In the genomic region with DNA sequence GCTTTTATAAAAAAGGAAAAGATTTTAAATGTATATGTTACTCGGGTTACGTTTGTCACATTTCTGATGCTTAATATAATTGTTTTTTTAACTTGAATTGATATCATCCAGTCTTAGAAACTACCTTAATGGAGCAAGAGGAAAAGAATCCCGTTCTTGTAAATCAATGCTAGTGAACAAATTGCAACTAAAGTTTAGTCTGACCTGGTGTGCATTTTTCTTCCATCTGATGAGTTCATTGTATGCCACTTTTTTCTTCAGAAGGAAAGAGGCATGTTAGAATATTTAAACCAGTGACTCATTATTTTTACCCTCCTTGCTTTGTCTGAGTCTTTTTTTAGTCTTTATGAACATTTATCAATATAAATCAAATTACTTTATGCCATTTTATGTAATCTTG, we compare ENCODE assay signal across 8 cellular contexts. TPM values are rescaled to one million over a fixed set of nuclear protein-coding genes. Genes with fewer than 3 reads are reported as not detected.
DNase-seq lines count a peak whose midpoint lies in the region; ATAC-seq and TF ChIP-seq lines count a peak whose summit lies in the region.

No MANE protein-coding gene starts in this region.

- no peaks in the 10 kb centered on the region for H3K36me3 ChIP-seq in iPS-15b (ENCODE audit: control insufficient read depth, insufficient read depth, low read length)

- peaks cover 48% of the 10 kb centered on the region for H3K4me1 Mint-ChIP-seq in activated CD8-positive, alpha-beta T cell treated with anti-CD3 and anti-CD28 coated beads for 36 hours (ENCODE audit: low read depth)
- H3K4me1 Mint-ChIP-seq in stimulated activated naive B cell treated with anti-CD40 and anti-IgM and Interleukin-4, amounts not matched to agents 10 μg/mL and 1 μg/mL and 100 μg/mL, for 72 hours: peaks cover 21 to 28% of the 10 kb centered on the region in 2 donors

- peaks cover 5% of the 10 kb centered on the region for H3K27me3 Mint-ChIP-seq in activated CD8-positive, alpha-beta T cell treated with anti-CD3 and anti-CD28 coated beads for 36 hours
- H3K27me3 Mint-ChIP-seq in stimulated activated naive B cell treated with anti-CD40 and anti-IgM and Interleukin-4, amounts not matched to agents 10 μg/mL and 1 μg/mL and 100 μg/mL, for 72 hours: no peaks in the 10 kb centered on the region

- no peak for TF ChIP-seq CTCF in activated CD8-positive, alpha-beta T cell treated with anti-CD3 and anti-CD28 coated beads for 36 hours (IDR thresholded peaks at IDR 0.05)

- CTCF ChIA-PET in activated CD8-positive, alpha-beta T cell treated with anti-CD3 and anti-CD28 coated beads for 36 hours (lab: Charles Lee): interaction anchor here (0.9 to 18.5 kb wide), 6 partner anchors 12 to 598 kb away, joined by 3 to 246 read pairs (median 6); no protein-coding TSS in a partner anchor

- DNase-seq in DMS53 (lab: John Stamatoyannopoulos, UW) (peak; percentile 45), DMS53 treated with DMSO at 0.1 percent for 48 hours (lab: John Stamatoyannopoulos, UW; ENCODE audit: unreplicated experiment) (no peak), NCI-H2171 (lab: John Stamatoyannopoulos, UW) (no peak), NOMO-1 treated with DMSO at 0.1 percent for 48 hours (lab: John Stamatoyannopoulos, UW; ENCODE audit: unreplicated experiment) (no peak), GF-D8 (lab: John Stamatoyannopoulos, UW) (no peak)
- DNase-seq in activated CD8-positive, alpha-beta T cell treated with anti-CD3 and anti-CD28 coated beads for 36 hours: no peak
- DNase-seq in stimulated activated naive B cell treated with anti-CD40 and anti-IgM and Interleukin-4, amounts not matched to agents 10 μg/mL and 1 μg/mL and 100 μg/mL, for 72 hours: no peak

- intact Hi-C loops in activated CD8-positive, alpha-beta T cell treated with anti-CD3 and anti-CD28 coated beads for 36 hours (cut with micrococcal nuclease): loop anchor here (2.0 to 5.0 kb wide), 2 partner anchors 105 to 182 kb away; no protein-coding TSS in a partner anchor

- peak overlapping the region; percentile 50 for H3K4me3 Mint-ChIP-seq in activated CD8-positive, alpha-beta T cell treated with anti-CD3 and anti-CD28 coated beads for 36 hours
- peak overlapping the region; percentile 93 to 95 for H3K4me3 Mint-ChIP-seq in stimulated activated naive B cell treated with anti-CD40 and anti-IgM and Interleukin-4, amounts not matched to agents 10 μg/mL and 1 μg/mL and 100 μg/mL, for 72 hours

- ATAC-seq in activated CD8-positive, alpha-beta T cell treated with anti-CD3 and anti-CD28 coated beads for 36 hours: peak; percentile 12
- no peak for ATAC-seq in stimulated activated naive B cell treated with anti-CD40 and anti-IgM and Interleukin-4, amounts not matched to agents 10 μg/mL and 1 μg/mL and 100 μg/mL, for 72 hours (replicated peaks)

- H3K27ac Mint-ChIP-seq in activated CD8-positive, alpha-beta T cell treated with anti-CD3 and anti-CD28 coated beads for 36 hours: peak overlapping the region; percentile 7
- no peak overlapping the region for H3K27ac Mint-ChIP-seq in stimulated activated naive B cell treated with anti-CD40 and anti-IgM and Interleukin-4, amounts not matched to agents 10 μg/mL and 1 μg/mL and 100 μg/mL, for 72 hours

- POLR2A ChIA-PET in activated CD8-positive, alpha-beta T cell treated with anti-CD3 and anti-CD28 coated beads for 36 hours (lab: Charles Lee): interaction anchor here (1.0 to 1.4 kb wide), 3 partner anchors 102 to 182 kb away, joined by 3 to 4 read pairs (median 3); no protein-coding TSS in a partner anchor

- H3K4me1 ChIP-seq in iPS-15b (ENCODE audit: control insufficient read depth, insufficient read depth, low read length): peaks cover 15% of the 10 kb centered on the region

- H3K9ac ChIP-seq in iPS-15b (ENCODE audit: low read depth, low read length): no peak overlapping the region

- H3K27me3 ChIP-seq in iPS-15b (ENCODE audit: control insufficient read depth, insufficient read depth, low read length): no peaks in the 10 kb centered on the region

- no peaks in the 10 kb centered on the region for H3K9me3 Mint-ChIP-seq in activated CD8-positive, alpha-beta T cell treated with anti-CD3 and anti-CD28 coated beads for 36 hours
- no peaks in the 10 kb centered on the region for H3K9me3 Mint-ChIP-seq in stimulated activated naive B cell treated with anti-CD40 and anti-IgM and Interleukin-4, amounts not matched to agents 10 μg/mL and 1 μg/mL and 100 μg/mL, for 72 hours

- H3K4me3 ChIP-seq in iPS-15b (ENCODE audit: low read depth, low read length): peak overlapping the region; percentile 66

- H3K9me3 ChIP-seq in iPS-15b (ENCODE audit: control insufficient read depth, insufficient read depth, low read length): no peaks in the 10 kb centered on the region

- H3K36me3 Mint-ChIP-seq in activated CD8-positive, alpha-beta T cell treated with anti-CD3 and anti-CD28 coated beads for 36 hours (ENCODE audit: low read depth): peaks cover 8% of the 10 kb centered on the region
- H3K36me3 Mint-ChIP-seq in stimulated activated naive B cell treated with anti-CD40 and anti-IgM and Interleukin-4, amounts not matched to agents 10 μg/mL and 1 μg/mL and 100 μg/mL, for 72 hours: peaks cover 3 to 4% of the 10 kb centered on the region in 2 donors

RNA-seq across cellular contexts. Expression of a gene that starts 34.7 kb away (rescaled TPM):
- 10 to 100 TPM; 20.5 to 21.6 TPM for total RNA-seq in activated CD8-positive, alpha-beta T cell treated with anti-CD3 and anti-CD28 coated beads for 36 hours

RNA-seq across cellular contexts. Expression of a gene that starts 42.4 kb away (rescaled TPM):
- not detected for total RNA-seq in activated CD8-positive, alpha-beta T cell treated with anti-CD3 and anti-CD28 coated beads for 36 hours

RNA-seq across cellular contexts. Expression of a gene that starts 52.3 kb away (rescaled TPM):
- total RNA-seq in activated CD8-positive, alpha-beta T cell treated with anti-CD3 and anti-CD28 coated beads for 36 hours: not detected
